ENCODE assay signal across 10 cellular contexts in genomic region chr9:135156525-135157510, GRCh38.
DNase-seq lines count a peak whose midpoint lies in the region; ATAC-seq and TF ChIP-seq lines count a peak whose summit lies in the region.
"Had no signal": no experiment of that assay in that cellular context is flagged by ENCODE, and none has a peak within 500 bp of the region (broad histone marks: within the 10 kb centered on the region; RNA-seq: fewer than 3 reads in every experiment).

No MANE protein-coding gene starts in this region.

- H2AFZ ChIP-seq in IMR-90 (replicated peaks; ENCODE audit: low read length, poor library complexity) = no peak overlapping the region

- H3K23ac ChIP-seq in IMR-90 (ENCODE audit: low read depth, low read length) = no peak overlapping the region
- no peak overlapping the region for H3K23ac ChIP-seq in mesendoderm (ENCODE audit: low read length)

- peaks cover 12% of the 10 kb centered on the region for H3K9me3 Mint-ChIP-seq in Calu3 (ENCODE audit: low read depth, unreplicated experiment)
- H3K9me3 Mint-ChIP-seq in CD14-positive monocyte = peaks cover 0 to 5% (median 0%) of the 10 kb centered on the region in 7 donors

- H3K36me3 ChIP-seq in IMR-90 (ENCODE audit: control insufficient read depth, insufficient read depth, low read length) (no peaks in the 10 kb centered on the region), body of pancreas (replicated peaks in 1 of 2; ENCODE audit: insufficient read depth in 1 of 2, low read depth in 2 of 2) (no peaks in the 10 kb centered on the region), mesendoderm (ENCODE audit: control insufficient read depth, insufficient read depth, low read length) (no peaks in the 10 kb centered on the region)
- H3K36me3 ChIP-seq: neutrophil, tibial nerve had no signal

- H3K27me3 ChIP-seq in IMR-90 (ENCODE audit: control insufficient read depth, insufficient read depth, low read length) (no peaks in the 10 kb centered on the region), body of pancreas (peaks cover 0 to 8% of the 10 kb centered on the region in 2 donors), mesendoderm (ENCODE audit: insufficient read depth, low read length, poor library complexity) (no peaks in the 10 kb centered on the region)

- H3K9ac ChIP-seq in IMR-90 (ENCODE audit: low read depth, low read length) (no peak overlapping the region), mesendoderm (ENCODE audit: low read length) (no peak overlapping the region)

- DNase-seq in Calu3 (peak; percentile 36), IMR-90 (peak; percentile 7), body of pancreas (peak; percentile 49 to 72 (median 65)), mesendoderm (peak; percentile 93), NCI-H774 (lab: John Stamatoyannopoulos, UW) (no peak), CD14-positive monocyte (ENCODE audit: low spot score) (no peak)

- H3K79me1 ChIP-seq in IMR-90 (ENCODE audit: low read depth in 1 of 2, low read length in 2 of 2) (no peaks in the 10 kb centered on the region), mesendoderm (ENCODE audit: low read length) (no peaks in the 10 kb centered on the region)

- H3K18ac ChIP-seq in IMR-90 (ENCODE audit: low read depth, low read length) (no peak overlapping the region), mesendoderm (ENCODE audit: low read length) (no peak overlapping the region)

- no peak overlapping the region for H3K4me3 ChIP-seq in IMR-90 (ENCODE audit: insufficient read depth, low read depth, low read length)
- no peak overlapping the region for H3K4me3 ChIP-seq in body of pancreas
- no peak overlapping the region for H3K4me3 ChIP-seq in mesendoderm (ENCODE audit: low read length)
- H3K4me3 ChIP-seq: tibial nerve had no signal

- no peaks in the 10 kb centered on the region for H3K79me2 ChIP-seq in mesendoderm (ENCODE audit: control insufficient read depth, insufficient read depth, low read length)

- dilution Hi-C loops in IMR-90 (cut with HindIII; ENCODE audit: low sequenced_read_pairs, unreplicated experiment) = no loop called here

- TF ChIP-seq POLR2A in IMR-90 (IDR thresholded peaks at IDR 0.05; ENCODE audit: low read depth, low read length) = no peak
- no peak for TF ChIP-seq POLR2A in body of pancreas (IDR thresholded peaks at IDR 0.05)

- no peak overlapping the region for H3K4ac ChIP-seq in IMR-90 (ENCODE audit: low read depth, low read length)
- H3K4ac ChIP-seq in mesendoderm (ENCODE audit: low read depth, low read length) = no peak overlapping the region

- no peak overlapping the region for H2BK5ac ChIP-seq in IMR-90 (ENCODE audit: low read depth, low read length, poor library complexity, severe bottlenecking)
- H2BK5ac ChIP-seq in mesendoderm (ENCODE audit: low read length) = no peak overlapping the region

- H3K14ac ChIP-seq in IMR-90 (replicated peaks; ENCODE audit: low read depth, low read length) = no peak overlapping the region

- no peaks in the 10 kb centered on the region for H3K4me1 ChIP-seq in IMR-90 (ENCODE audit: control insufficient read depth, insufficient read depth, low read length)
- no peaks in the 10 kb centered on the region for H3K4me1 ChIP-seq in body of pancreas
- peaks cover 9% of the 10 kb centered on the region for H3K4me1 ChIP-seq in mesendoderm (ENCODE audit: control insufficient read depth, low read depth, low read length)
- H3K4me1 ChIP-seq: tibial nerve had no signal

- POLR2A ChIA-PET in IMR-90 (lab: Charles Lee; ENCODE audit: unreplicated experiment) = no interaction called here

- intact Hi-C loops in Calu3 (cut with micrococcal nuclease; ENCODE audit: unreplicated experiment) (no loop called here), IMR-90 (cut with micrococcal nuclease) (no loop called here), body of pancreas (cut with DNase I) (no loop called here), CD14-positive monocyte (cut with micrococcal nuclease) (no loop called here)

- CTCF ChIA-PET in Calu3 (lab: Charles Lee) = interaction anchor here (1.2 kb wide), 1 partner anchor 10 kb away, joined by 4 read pairs; no protein-coding TSS in a partner anchor
- CTCF ChIA-PET in IMR-90 (lab: Yijun Ruan, JAX) = no interaction called here

- H3K4me2 ChIP-seq in IMR-90 (ENCODE audit: low read depth, low read length) (no peak overlapping the region), mesendoderm (ENCODE audit: low read length) (no peak overlapping the region)

- no peak overlapping the region for H4K5ac ChIP-seq in IMR-90 (ENCODE audit: low read depth, low read length)
- no peak overlapping the region for H4K5ac ChIP-seq in mesendoderm (ENCODE audit: low read length)

- in situ Hi-C loops in IMR-90 (cut with MboI; ENCODE audit: low sequenced_read_pairs) = no loop called here

- WGBS in IMR-90 (ENCODE audit: extremely low coverage in 2 of 2, insufficient read length in 1 of 2), 2 experiments = 20% methylated on average over 6 of the region's 20 CpGs; no CpG with 5 or more reads in 1 of the 2 experiments
- WGBS in body of pancreas, 2 donors = 25 to 35% methylated on average over 15 to 20 of the region's 20 CpGs
- WGBS in mesendoderm (ENCODE audit: extremely low coverage, insufficient coverage, low lambda C conversion rate) = no CpG with 5 or more reads among the region's 20 CpGs

- H4K8ac ChIP-seq in IMR-90 (ENCODE audit: low read depth in 2 of 2, low read length in 2 of 2) (no peak overlapping the region), mesendoderm (ENCODE audit: low read depth, low read length) (no peak overlapping the region)

- H3K9me3 ChIP-seq in IMR-90 (ENCODE audit: control insufficient read depth, insufficient read depth, low read length) (peaks cover 29% of the 10 kb centered on the region), body of pancreas (no peaks in the 10 kb centered on the region)
- H3K9me3 ChIP-seq: neutrophil, tibial nerve had no signal

- no peak for ATAC-seq in IMR-90 (ENCODE audit: low read depth)
- ATAC-seq in body of pancreas = peak; percentile 59
- ATAC-seq in GM21529 (IDR thresholded peaks at IDR 0.05; ENCODE audit: unreplicated experiment) = no peak
- ATAC-seq in HG03159 (IDR thresholded peaks at IDR 0.05; ENCODE audit: unreplicated experiment) = no peak

- no peak overlapping the region for H2BK20ac ChIP-seq in IMR-90 (ENCODE audit: low read depth, low read length)

- TF ChIP-seq CTCF in Calu3 (IDR thresholded peaks at IDR 0.05; ENCODE audit: unreplicated experiment) (no peak), IMR-90 (conservative IDR thresholded peaks at IDR 0.05; ENCODE audit: low read depth, low read length) (no peak), body of pancreas (IDR thresholded peaks at IDR 0.05) (no peak), CD14-positive monocyte (IDR thresholded peaks at IDR 0.05) (no peak)

- H3K27me3 Mint-ChIP-seq in Calu3 (ENCODE audit: unreplicated experiment) = peaks cover 39% of the 10 kb centered on the region
- H3K27me3 Mint-ChIP-seq in CD14-positive monocyte (ENCODE audit: low read depth in 3 of 3) = peaks cover 0 to 5% (median 4%) of the 10 kb centered on the region in 3 donors

- no peak overlapping the region for H2BK15ac ChIP-seq in IMR-90 (ENCODE audit: low read depth, low read length)
- no peak overlapping the region for H2BK15ac ChIP-seq in mesendoderm (replicated peaks; ENCODE audit: low read depth)

- no peak overlapping the region for H2AK5ac ChIP-seq in IMR-90 (ENCODE audit: low read depth, low read length)
- H2AK5ac ChIP-seq in mesendoderm (ENCODE audit: low read length) = no peak overlapping the region

- no TSS peak for BruUV-seq in Calu3 (replicated peaks; lab: Mats Ljungman, UMichigan)
- no TSS peak for BruUV-seq in IMR-90 (replicated peaks; lab: Mats Ljungman, UMichigan)

- H3K9me1 ChIP-seq in IMR-90 (ENCODE audit: insufficient read depth, low read length) = no peaks in the 10 kb centered on the region

- H4K20me1 ChIP-seq in IMR-90 (ENCODE audit: insufficient read depth, low read length) = no peaks in the 10 kb centered on the region

- H3K36me3 Mint-ChIP-seq in Calu3 (ENCODE audit: insufficient read depth, unreplicated experiment) (no peaks in the 10 kb centered on the region), CD14-positive monocyte (no peaks in the 10 kb centered on the region)

- H3K4me3 Mint-ChIP-seq in Calu3 (ENCODE audit: low read depth, unreplicated experiment) = no peak overlapping the region
- H3K4me3 Mint-ChIP-seq in CD14-positive monocyte = no peak overlapping the region

- H3K27ac Mint-ChIP-seq in Calu3 (ENCODE audit: unreplicated experiment) = no peak overlapping the region
- no peak overlapping the region for H3K27ac Mint-ChIP-seq in CD14-positive monocyte

- H2BK120ac ChIP-seq in IMR-90 (ENCODE audit: low read depth, low read length) (no peak overlapping the region), mesendoderm (ENCODE audit: low read depth, low read length) (no peak overlapping the region)

- H3K27ac ChIP-seq in IMR-90 (ENCODE audit: insufficient read depth, low read length) (no peak overlapping the region), body of pancreas (no peak overlapping the region), mesendoderm (ENCODE audit: low read depth, low read length) (no peak overlapping the region)
- H3K27ac ChIP-seq: neutrophil, tibial nerve had no signal

- no peak overlapping the region for H2AK9ac ChIP-seq in IMR-90 (replicated peaks; ENCODE audit: low read depth, low read length, poor library complexity)

- H3K4me1 Mint-ChIP-seq in Calu3 (ENCODE audit: low read depth, unreplicated experiment) (no peaks in the 10 kb centered on the region), CD14-positive monocyte (no peaks in the 10 kb centered on the region)

- H3K56ac ChIP-seq in IMR-90 (ENCODE audit: extremely low read depth, insufficient read depth, low read length) = no peak overlapping the region
- no peak overlapping the region for H3K56ac ChIP-seq in mesendoderm (ENCODE audit: low read length)

- no peak for TF ChIP-seq RAD21 in IMR-90 (IDR thresholded peaks at IDR 0.05; ENCODE audit: low read length)

- H4K91ac ChIP-seq in IMR-90 (ENCODE audit: insufficient read depth, low read depth, low read length) = no peak overlapping the region

TF ChIP-seq in IMR-90, 13 proteins besides CTCF, POLR2A, EP300 and RAD21:
- no peak for TF ChIP-seq CEBPB (IDR thresholded peaks at IDR 0.05; ENCODE audit: low read depth, low read length)
- TF ChIP-seq SMC3 (IDR thresholded peaks at IDR 0.05; ENCODE audit: low read depth, low read length) = no peak
- no peak for TF ChIP-seq RFX5 (IDR thresholded peaks at IDR 0.05; ENCODE audit: low read depth, low read length)
- no peak for TF ChIP-seq RCOR1 (IDR thresholded peaks at IDR 0.05; ENCODE audit: insufficient replicate concordance, low read length)
- TF ChIP-seq USF2 (IDR thresholded peaks at IDR 0.05; ENCODE audit: low read depth, low read length) = no peak

Comparison
In these comparisons a context has a peak if more than half of its experiments do, and no peak if none do; other contexts are left out.
1. DNase-seq: peak in Calu3 (single experiment), IMR-90 (single experiment), body of pancreas (4 of 4) and mesendoderm (single experiment); none in NCI-H774 (single experiment) and CD14-positive monocyte (single experiment).